ENCODE assay signal across 8 cellular contexts in genomic region chr2:29804671-29805070, GRCh38.
"Had no signal": no experiment of that assay in that cellular context is flagged by ENCODE, and none has a peak within 500 bp of the region (broad histone marks: within the 10 kb centered on the region; RNA-seq: fewer than 3 reads in every experiment).

No MANE protein-coding gene starts in this region.

- DNase-seq: GDM1, GF-D8 had no signal

- FAIRE-seq: G401.6, GM12878, GM12891, GM12892, GM18507, GM19239 had no signal

- ATAC-seq: GM12878 had no signal

- H3K4me3 ChIP-seq: GM12878 had no signal
